13 cellular contexts compared by ENCODE assay signal in the genomic region with DNA sequence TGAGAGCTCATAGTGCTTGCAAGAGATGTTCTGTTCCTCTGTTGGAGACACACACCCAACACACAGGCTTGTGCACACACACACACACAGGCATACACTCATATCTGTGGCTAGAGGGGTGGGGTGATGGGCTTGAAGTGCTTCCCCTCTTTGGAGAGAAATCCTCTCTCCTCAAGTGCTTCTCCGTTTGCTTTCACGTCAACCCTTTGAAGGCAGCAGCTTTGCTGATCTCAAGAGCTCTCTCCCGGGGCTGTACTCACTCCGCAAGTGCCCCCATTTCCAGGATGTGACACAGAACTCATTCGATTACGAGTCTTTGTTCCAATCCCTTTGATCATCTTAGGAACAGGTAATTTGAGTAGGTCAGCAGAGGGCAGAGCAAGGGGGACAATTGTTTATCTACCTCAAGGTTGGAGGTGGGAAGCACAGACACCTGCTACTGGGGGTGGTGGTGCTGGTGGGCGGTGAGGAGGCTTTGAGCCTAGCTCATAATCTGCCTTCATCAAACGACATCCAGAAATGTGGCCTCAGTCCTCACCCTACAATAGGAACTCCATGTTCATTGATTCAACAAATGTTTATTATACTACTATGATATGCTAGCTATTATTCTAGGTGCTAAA.
A peak's percentile ranks its signal among the peaks of the same experiment; 100 is the strongest.
DNase-seq lines count a peak whose midpoint lies in the region; ATAC-seq and TF ChIP-seq lines count a peak whose summit lies in the region.
"Had no signal": no experiment of that assay in that cellular context is flagged by ENCODE, and none has a peak within 500 bp of the region (broad histone marks: within the 10 kb centered on the region; RNA-seq: fewer than 3 reads in every experiment).

No MANE protein-coding gene starts in this region.

- H3K27ac Mint-ChIP-seq in neural crest cell (ENCODE audit: unreplicated experiment), result peak overlapping the region; percentile 65

- no peak for ATAC-seq in GM21619 (IDR thresholded peaks at IDR 0.05; ENCODE audit: unreplicated experiment)
- ATAC-seq: foreskin keratinocyte, left ventricle myocardium superior had no signal

- peak; percentile 3 for DNase-seq in GM13976 (ENCODE audit: low spot score)
- peak; percentile 56 for DNase-seq in NCI-H146 treated with DMSO at 0.1 percent for 48 hours (lab: John Stamatoyannopoulos, UW; ENCODE audit: unreplicated experiment)
- peak; percentile 89 for DNase-seq in NCI-H748 (lab: John Stamatoyannopoulos, UW; ENCODE audit: unreplicated experiment)
- no peak for DNase-seq in neural crest cell (ENCODE audit: low read depth, low spot score)
- no peak for DNase-seq in mesenteric fat pad (ENCODE audit: low spot score)
- DNase-seq in activated naive CD4-positive, alpha-beta T cell treated with Interleukin-2 at 50 U/mL for 16 hours, result no peak
- DNase-seq: Calu3, foreskin keratinocyte, left ventricle myocardium superior, MM.1S, posterior cingulate gyrus, small intestine had no signal

- TF ChIP-seq CTCF in GM13976 (IDR thresholded peaks at IDR 0.05; ENCODE audit: borderline replicate concordance, control extremely low read depth, extremely low read depth, insufficient read depth, missing control alignments) (no peak), neural crest cell (conservative IDR thresholded peaks at IDR 0.05) (no peak)

- no peaks in the 10 kb centered on the region for H3K27me3 Mint-ChIP-seq in neural crest cell (ENCODE audit: low read depth)

- in situ Hi-C loops in GM13976 (cut with MboI; ENCODE audit: low sequenced_read_pairs, unreplicated experiment), result no loop called here

- H3K4me3 Mint-ChIP-seq in neural crest cell, result no peak overlapping the region

- H3K4me1 Mint-ChIP-seq in neural crest cell, result peaks cover 5% of the 10 kb centered on the region

- peaks cover 4% of the 10 kb centered on the region for H3K9me3 Mint-ChIP-seq in neural crest cell

- H3K36me3 Mint-ChIP-seq in neural crest cell (ENCODE audit: low read depth), result no peaks in the 10 kb centered on the region

Comparison
In these comparisons a context has a peak if more than half of its experiments do, and no peak if none do; other contexts are left out.
1. DNase-seq: peak in GM13976 (single experiment), NCI-H146 treated with DMSO at 0.1 percent for 48 hours (single experiment) and NCI-H748 (single experiment); none in neural crest cell (single experiment), mesenteric fat pad (single experiment) and activated naive CD4-positive, alpha-beta T cell treated with Interleukin-2 at 50 U/mL for 16 hours (single experiment).